In genomic region chr16:88804552-88805339, GRCh38 we compare ENCODE assay signal across 8 cellular contexts. TPM values are rescaled to one million over a fixed set of nuclear protein-coding genes. Genes with fewer than 3 reads are reported as not detected.
DNase-seq lines count a peak whose midpoint lies in the region; ATAC-seq and TF ChIP-seq lines count a peak whose summit lies in the region.

No MANE protein-coding gene starts in this region.

- no peaks in the 10 kb centered on the region for H3K27me3 Mint-ChIP-seq in CD4-positive, alpha-beta memory T cell
- H3K27me3 Mint-ChIP-seq in stimulated activated naive CD8-positive, alpha-beta T cell treated with anti-CD3 and anti-CD28 coated beads, Interleukin-15, amount 100 ng/mL, for 72 hours = no peaks in the 10 kb centered on the region

- H3K27ac Mint-ChIP-seq in CD4-positive, alpha-beta memory T cell = peak overlapping the region in 2 of 7 donors; percentile 55 to 56
- H3K27ac Mint-ChIP-seq in stimulated activated naive CD8-positive, alpha-beta T cell treated with anti-CD3 and anti-CD28 coated beads, Interleukin-15, amount 100 ng/mL, for 72 hours = peak overlapping the region; percentile 52 to 54

- peaks cover 6 to 32% (median 16%) of the 10 kb centered on the region in 4 donors for H3K4me1 Mint-ChIP-seq in CD4-positive, alpha-beta memory T cell
- peaks cover 76% of the 10 kb centered on the region for H3K4me1 Mint-ChIP-seq in stimulated activated naive CD8-positive, alpha-beta T cell treated with anti-CD3 and anti-CD28 coated beads, Interleukin-15, amount 100 ng/mL, for 72 hours

- H3K36me3 Mint-ChIP-seq in CD4-positive, alpha-beta memory T cell = peaks cover 0 to 11% of the 10 kb centered on the region in 2 donors

- POLR2A ChIA-PET in CD4-positive, alpha-beta memory T cell (lab: Charles Lee; ENCODE audit: partially characterized antibody) = interaction anchor here (1.0 to 11.8 kb wide), 5 partner anchors 8 to 103 kb away, joined by 3 to 206 read pairs (median 9); partner anchors contain the start of genes APRT and PIEZO1
- POLR2A ChIA-PET in HEK293T (lab: Yijun Ruan, JAX) = interaction anchor here (1.0 to 2.4 kb wide), 4 partner anchors 8 to 35 kb away, joined by 3 to 13 read pairs (median 4); partner anchors contain the start of gene APRT

- H3K9me3 Mint-ChIP-seq in CD4-positive, alpha-beta memory T cell = no peaks in the 10 kb centered on the region
- no peaks in the 10 kb centered on the region for H3K9me3 Mint-ChIP-seq in stimulated activated naive CD8-positive, alpha-beta T cell treated with anti-CD3 and anti-CD28 coated beads, Interleukin-15, amount 100 ng/mL, for 72 hours

- DNase-seq in CD4-positive, alpha-beta memory T cell = peak in 1 of 5 donors; percentile 21
- DNase-seq in HEK293T (ENCODE audit: extremely low spot score) (no peak), WERI-Rb-1 (peak; percentile 50), glomerular visceral epithelial cell (ENCODE audit: extremely low spot score) (peak; percentile 31), NCI-H524 (lab: John Stamatoyannopoulos, UW) (no peak), uterus (no peak)
- DNase-seq in stimulated activated naive CD8-positive, alpha-beta T cell treated with anti-CD3 and anti-CD28 coated beads, Interleukin-15, amount 100 ng/mL, for 72 hours = peak in 1 of 2 donors; percentile 60

- H3K36me3 ChIP-seq in CD4-positive, alpha-beta memory T cell (ENCODE audit: insufficient read depth, low read length) = peaks cover 8% of the 10 kb centered on the region
- H3K36me3 ChIP-seq in WERI-Rb-1 (peaks cover 51% of the 10 kb centered on the region), uterus (no peaks in the 10 kb centered on the region)

- TF ChIP-seq POLR2A in uterus (IDR thresholded peaks at IDR 0.05) = no peak

- no peaks in the 10 kb centered on the region for H3K27me3 ChIP-seq in CD4-positive, alpha-beta memory T cell (ENCODE audit: insufficient read depth, low read length)
- no peaks in the 10 kb centered on the region for H3K27me3 ChIP-seq in WERI-Rb-1 (ENCODE audit: insufficient read depth, low read depth, severe bottlenecking)
- no peaks in the 10 kb centered on the region for H3K27me3 ChIP-seq in uterus

- H3K4me3 ChIP-seq in CD4-positive, alpha-beta memory T cell (ENCODE audit: low read length in 2 of 2) = peak overlapping the region in 1 of 2 donors; percentile 24
- H3K4me3 ChIP-seq in WERI-Rb-1 (ENCODE audit: low read depth, low read length) (peak overlapping the region; percentile 72), uterus (no peak overlapping the region)

- peak overlapping the region in 6 of 8 donors; percentile 20 to 66 (median 49) for H3K4me3 Mint-ChIP-seq in CD4-positive, alpha-beta memory T cell
- peak overlapping the region; percentile 86 to 93 for H3K4me3 Mint-ChIP-seq in stimulated activated naive CD8-positive, alpha-beta T cell treated with anti-CD3 and anti-CD28 coated beads, Interleukin-15, amount 100 ng/mL, for 72 hours

- H3K4me1 ChIP-seq in CD4-positive, alpha-beta memory T cell (ENCODE audit: insufficient read depth, low read length) = peaks cover 30% of the 10 kb centered on the region
- peaks cover 0 to 9% of the 10 kb centered on the region in 2 donors for H3K4me1 ChIP-seq in uterus

- H3K9me3 ChIP-seq in CD4-positive, alpha-beta memory T cell (ENCODE audit: control insufficient read depth in 1 of 2, low read length in 2 of 2) = no peaks in the 10 kb centered on the region
- H3K9me3 ChIP-seq in WERI-Rb-1 (ENCODE audit: severe bottlenecking) = no peaks in the 10 kb centered on the region
- no peaks in the 10 kb centered on the region for H3K9me3 ChIP-seq in uterus

- peak; percentile 46 for ATAC-seq in stimulated activated naive CD8-positive, alpha-beta T cell treated with anti-CD3 and anti-CD28 coated beads, Interleukin-15, amount 100 ng/mL, for 72 hours
- no peak for ATAC-seq in GM21717 (IDR thresholded peaks at IDR 0.05; ENCODE audit: unreplicated experiment)

- H3K27ac ChIP-seq in CD4-positive, alpha-beta memory T cell (ENCODE audit: low read depth, low read length) = no peak overlapping the region
- peak overlapping the region; percentile 92 for H3K27ac ChIP-seq in WERI-Rb-1
- H3K27ac ChIP-seq in uterus = no peak overlapping the region

- intact Hi-C loops in CD4-positive, alpha-beta memory T cell (cut with micrococcal nuclease) = no loop called here
- intact Hi-C loops in uterus (cut with DNase I; ENCODE audit: low total_unique reads) = no loop called here

- TF ChIP-seq CTCF in WERI-Rb-1 (IDR thresholded peaks at IDR 0.05; ENCODE audit: low read depth, low read length) = no peak
- no peak for TF ChIP-seq CTCF in uterus (IDR thresholded peaks at IDR 0.05)

- CTCF ChIA-PET in CD4-positive, alpha-beta memory T cell (lab: Charles Lee; ENCODE audit: partially characterized antibody) = no interaction called here
- CTCF ChIA-PET in HEK293T (lab: Yijun Ruan, JAX) = no interaction called here

TF ChIP-seq in HEK293T, 16 proteins besides CTCF, POLR2A, EP300 and RAD21:
- no peak for TF ChIP-seq ELF4 (IDR thresholded peaks at IDR 0.05)
- 0 out of 2 replicates have a peak, but pooled peaks have one; percentile 9 for TF ChIP-seq L3MBTL2 (conservative IDR thresholded peaks at IDR 0.05)
- no peak for TF ChIP-seq FOXM1 (IDR thresholded peaks at IDR 0.05; ENCODE audit: borderline replicate concordance)
- TF ChIP-seq HDGF (IDR thresholded peaks at IDR 0.05; ENCODE audit: borderline replicate concordance) = peak; percentile 41; the same call in 1 of the 2 replicates

RNA-seq across cellular contexts. Expression of gene CDT1, which starts 1.2 kb away (rescaled TPM):
- total RNA-seq in CD4-positive, alpha-beta memory T cell = under 1 TPM; 0.17 TPM
- under 1 TPM; 0.19 to 0.26 TPM for polyA plus RNA-seq in CD4-positive, alpha-beta memory T cell
- 1 to 10 TPM in 1 of 4 donors, under 1 TPM in 1, not detected in 2; 0.34 to 6.6 TPM for total RNA-seq in uterus

RNA-seq across cellular contexts. Expression of gene APRT, which starts 7.0 kb away (rescaled TPM):
- total RNA-seq in CD4-positive, alpha-beta memory T cell = 100 to 1,000 TPM; 171 to 175 TPM
- 100 to 1,000 TPM; 569 to 624 TPM for polyA plus RNA-seq in CD4-positive, alpha-beta memory T cell
- 10 to 100 TPM; 32.5 to 82.2 (median 56.3) TPM for total RNA-seq in uterus

RNA-seq across cellular contexts. Expression of gene PIEZO1, which starts 19.7 kb away (rescaled TPM):
- total RNA-seq in CD4-positive, alpha-beta memory T cell = 100 to 1,000 TPM; 274 to 302 TPM
- polyA plus RNA-seq in CD4-positive, alpha-beta memory T cell = 10 to 100 TPM; 12.0 to 67.5 TPM
- total RNA-seq in uterus = 100 to 1,000 TPM in 2 of 4 donors, 10 to 100 TPM in 2; 62.3 to 161 (median 123) TPM

RNA-seq across cellular contexts. Expression of gene GALNS, which starts 52.0 kb away (rescaled TPM):
- 10 to 100 TPM; 58.8 to 65.7 TPM for total RNA-seq in CD4-positive, alpha-beta memory T cell
- polyA plus RNA-seq in CD4-positive, alpha-beta memory T cell = 1 to 10 TPM; 5.6 to 8.7 TPM
- total RNA-seq in uterus = 10 to 100 TPM in 2 of 4 donors, 1 to 10 TPM in 2; 1.8 to 36.2 (median 16.4) TPM

RNA-seq across cellular contexts. Expression of gene TRAPPC2L, which starts 52.2 kb away (rescaled TPM):
- total RNA-seq in CD4-positive, alpha-beta memory T cell = 10 to 100 TPM; 66.6 to 67.1 TPM
- 100 to 1,000 TPM; 104 to 105 TPM for polyA plus RNA-seq in CD4-positive, alpha-beta memory T cell
- 100 to 1,000 TPM in 1 of 4 donors, 10 to 100 TPM in 3; 21.5 to 680 (median 70.6) TPM for total RNA-seq in uterus

Comparison
In these comparisons a context has a peak if more than half of its experiments do, and no peak if none do; other contexts are left out.
1. DNase-seq: peak in WERI-Rb-1 (single experiment) and glomerular visceral epithelial cell (single experiment); none in HEK293T (single experiment), NCI-H524 (0 of 2) and uterus (0 of 2).